10 cellular contexts compared by ENCODE assay signal in the genomic region with DNA sequence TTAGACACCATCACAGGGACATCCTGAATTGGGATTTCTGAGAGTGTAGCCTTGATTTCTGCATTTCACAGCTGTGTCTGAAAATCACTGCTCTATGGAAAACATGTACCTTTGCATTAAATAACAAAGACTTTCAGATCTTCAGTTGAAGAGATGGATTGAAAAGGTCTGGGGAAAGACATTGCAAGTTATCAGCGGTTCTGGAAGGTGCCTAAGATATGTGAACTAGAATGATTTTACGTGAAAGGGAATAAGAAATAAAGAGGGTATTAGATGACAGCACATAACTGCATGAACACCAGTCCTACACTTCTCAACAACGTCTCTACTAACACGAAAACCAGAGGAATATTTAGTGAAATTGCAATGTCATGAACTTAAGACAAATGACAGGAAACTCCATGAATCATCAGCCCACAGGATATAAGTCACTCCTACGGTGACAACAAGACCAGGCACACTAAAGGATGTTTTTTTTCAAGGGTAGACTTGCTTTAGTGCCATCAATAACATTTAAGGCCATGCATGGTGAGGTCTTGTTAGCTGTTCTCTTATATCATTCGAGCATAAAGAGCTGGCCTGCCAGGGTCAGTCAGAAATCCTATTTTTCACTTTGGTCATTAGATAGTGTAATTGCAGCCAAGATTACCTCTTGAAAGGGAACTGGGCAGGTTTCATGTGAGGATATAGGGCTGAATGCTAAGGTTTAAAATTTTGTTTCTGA.
DNase-seq lines count a peak whose midpoint lies in the region; ATAC-seq and TF ChIP-seq lines count a peak whose summit lies in the region.
"Had no signal": no experiment of that assay in that cellular context is flagged by ENCODE, and none has a peak within 500 bp of the region (broad histone marks: within the 10 kb centered on the region; RNA-seq: fewer than 3 reads in every experiment).

No MANE protein-coding gene starts in this region.

- H3K27ac ChIP-seq in left ventricle myocardium inferior (replicated peaks), result peak overlapping the region; percentile 18
- H3K27ac ChIP-seq: parathyroid adenoma had no signal

- no peaks in the 10 kb centered on the region for H3K27me3 ChIP-seq in left ventricle myocardium inferior (ENCODE audit: low read depth)

- H3K4me3 ChIP-seq in left ventricle myocardium inferior (no peak overlapping the region), fibroblast of pulmonary artery (replicated peaks; ENCODE audit: low read depth, low read length) (no peak overlapping the region)

- no peaks in the 10 kb centered on the region for H3K9me3 ChIP-seq in left ventricle myocardium inferior (replicated peaks)

- no peaks in the 10 kb centered on the region for H3K4me1 ChIP-seq in left ventricle myocardium inferior
- H3K4me1 ChIP-seq: parathyroid adenoma had no signal

- H3K36me3 ChIP-seq in left ventricle myocardium inferior, result no peaks in the 10 kb centered on the region

- TF ChIP-seq CTCF in left ventricle myocardium inferior (IDR thresholded peaks at IDR 0.05; ENCODE audit: borderline replicate concordance) (no peak), fibroblast of pulmonary artery (IDR thresholded peaks at IDR 0.05; ENCODE audit: low read length, missing control alignments) (no peak)

- no peak for DNase-seq in left ventricle myocardium inferior
- no peak for DNase-seq in left ventricle myocardium superior
- peak; percentile 36 for DNase-seq in SKM-1 treated with dmso at 0.1 percent for 144 hours (lab: John Stamatoyannopoulos, UW; ENCODE audit: unreplicated experiment)
- peak; percentile 82 for DNase-seq in fibroblast of pulmonary artery (ENCODE audit: low read depth)
- no peak for DNase-seq in NCI-H524 treated with DMSO at 0.1 percent for 48 hours (lab: John Stamatoyannopoulos, UW)
- DNase-seq in DMS153 (lab: John Stamatoyannopoulos, UW), result no peak
- no peak for DNase-seq in NCI-H187 treated with DMSO at 0.1 percent for 48 hours (lab: John Stamatoyannopoulos, UW)
- DNase-seq: activated gamma-delta T cell had no signal

- ATAC-seq in left ventricle myocardium superior, result no peak
- ATAC-seq in GM21723 (IDR thresholded peaks at IDR 0.05; ENCODE audit: unreplicated experiment), result no peak

- intact Hi-C loops in left ventricle myocardium inferior (cut with micrococcal nuclease) (no loop called here), left ventricle myocardium superior (cut with micrococcal nuclease) (no loop called here)

Comparison
In these comparisons a context has a peak if more than half of its experiments do, and no peak if none do; other contexts are left out.
1. DNase-seq: peak in SKM-1 treated with dmso at 0.1 percent for 144 hours (single experiment) and fibroblast of pulmonary artery (single experiment); none in left ventricle myocardium inferior (single experiment), left ventricle myocardium superior (single experiment), NCI-H524 treated with DMSO at 0.1 percent for 48 hours (single experiment), DMS153 (single experiment) and NCI-H187 treated with DMSO at 0.1 percent for 48 hours (single experiment).